ENCODE assay signal across 8 cellular contexts in genomic region chr19:36113895-36114762, GRCh38. TPM values are rescaled to one million over a fixed set of nuclear protein-coding genes. Genes with fewer than 3 reads are reported as not detected.
DNase-seq lines count a peak whose midpoint lies in the region; ATAC-seq and TF ChIP-seq lines count a peak whose summit lies in the region.

No MANE protein-coding gene starts in this region.

- peak overlapping the region; percentile 70 for H3K4me3 ChIP-seq in cardiac muscle cell
- peak overlapping the region; percentile 99 for H3K4me3 ChIP-seq in LNCaP clone FGC (ENCODE audit: low read depth, low read length)

- H3K36me3 Mint-ChIP-seq in activated T-helper 2 cell treated with anti-CD3 and anti-CD28 coated beads, Interferon-gamma antibody, Interleukin-2, Interleukin-4, amounts not matched to agents 10 μg/mL and 5 μg/mL and 100 μg/mL, durations not matched to agents 14 hours and 24 hours and 36 hours (ENCODE audit: low read depth) = peaks cover 42% of the 10 kb centered on the region
- peaks cover 13% of the 10 kb centered on the region for H3K36me3 Mint-ChIP-seq in progenitor cell of endocrine pancreas (ENCODE audit: insufficient read depth)

- peak overlapping the region; percentile 71 for H3K27ac ChIP-seq in cardiac muscle cell

- H3K36me3 ChIP-seq in cardiac muscle cell = peaks cover 5% of the 10 kb centered on the region

- H3K27ac Mint-ChIP-seq in activated T-helper 2 cell treated with anti-CD3 and anti-CD28 coated beads, Interferon-gamma antibody, Interleukin-2, Interleukin-4, amounts not matched to agents 10 μg/mL and 5 μg/mL and 100 μg/mL, durations not matched to agents 14 hours and 24 hours and 36 hours = peak overlapping the region; percentile 89
- H3K27ac Mint-ChIP-seq in progenitor cell of endocrine pancreas = peak overlapping the region; percentile 98

- no peaks in the 10 kb centered on the region for H3K4me1 ChIP-seq in cardiac muscle cell (ENCODE audit: low read depth)

- H3K4me1 Mint-ChIP-seq in activated T-helper 2 cell treated with anti-CD3 and anti-CD28 coated beads, Interferon-gamma antibody, Interleukin-2, Interleukin-4, amounts not matched to agents 10 μg/mL and 5 μg/mL and 100 μg/mL, durations not matched to agents 14 hours and 24 hours and 36 hours (ENCODE audit: low read depth) = peaks cover 21% of the 10 kb centered on the region
- H3K4me1 Mint-ChIP-seq in progenitor cell of endocrine pancreas (ENCODE audit: low read depth) = peaks cover 18% of the 10 kb centered on the region

- peak overlapping the region; percentile 90 for H3K4me3 Mint-ChIP-seq in activated T-helper 2 cell treated with anti-CD3 and anti-CD28 coated beads, Interferon-gamma antibody, Interleukin-2, Interleukin-4, amounts not matched to agents 10 μg/mL and 5 μg/mL and 100 μg/mL, durations not matched to agents 14 hours and 24 hours and 36 hours (ENCODE audit: low read depth)
- H3K4me3 Mint-ChIP-seq in progenitor cell of endocrine pancreas (ENCODE audit: low read depth) = peak overlapping the region; percentile 95

- H3K27me3 ChIP-seq in cardiac muscle cell = no peaks in the 10 kb centered on the region

- DNase-seq in cardiac muscle cell (ENCODE audit: low read depth in 1 of 2, low spot score in 1 of 2) = peak; percentile 18 to 43
- DNase-seq in Right ventricle myocardium superior = no peak
- no peak for DNase-seq in LNCaP clone FGC (ENCODE audit: low read depth)
- DNase-seq in activated T-helper 2 cell treated with anti-CD3 and anti-CD28 coated beads, Interferon-gamma antibody, Interleukin-2, Interleukin-4, amounts not matched to agents 10 μg/mL and 5 μg/mL and 100 μg/mL, durations not matched to agents 14 hours and 24 hours and 36 hours (ENCODE audit: low spot score) = no peak
- peak; percentile 40 for DNase-seq in globus pallidus (ENCODE audit: low spot score)
- peak; percentile 44 for DNase-seq in progenitor cell of endocrine pancreas (ENCODE audit: low spot score, unreplicated experiment)
- DNase-seq in NCI-H2196 (lab: John Stamatoyannopoulos, UW; ENCODE audit: unreplicated experiment) = no peak

- ATAC-seq in Right ventricle myocardium superior (ENCODE audit: poor library complexity) (no peak), GM18861 (IDR thresholded peaks at IDR 0.05; ENCODE audit: unreplicated experiment) (no peak)

- H3K9me3 Mint-ChIP-seq in activated T-helper 2 cell treated with anti-CD3 and anti-CD28 coated beads, Interferon-gamma antibody, Interleukin-2, Interleukin-4, amounts not matched to agents 10 μg/mL and 5 μg/mL and 100 μg/mL, durations not matched to agents 14 hours and 24 hours and 36 hours = no peaks in the 10 kb centered on the region
- H3K9me3 Mint-ChIP-seq in progenitor cell of endocrine pancreas (ENCODE audit: low read depth) = no peaks in the 10 kb centered on the region

- no peaks in the 10 kb centered on the region for H3K9me3 ChIP-seq in cardiac muscle cell (ENCODE audit: low read depth)

- no peaks in the 10 kb centered on the region for H3K27me3 Mint-ChIP-seq in activated T-helper 2 cell treated with anti-CD3 and anti-CD28 coated beads, Interferon-gamma antibody, Interleukin-2, Interleukin-4, amounts not matched to agents 10 μg/mL and 5 μg/mL and 100 μg/mL, durations not matched to agents 14 hours and 24 hours and 36 hours (ENCODE audit: low read depth)
- H3K27me3 Mint-ChIP-seq in progenitor cell of endocrine pancreas = no peaks in the 10 kb centered on the region

- intact Hi-C loops in Right ventricle myocardium superior (cut with DNase I) = loop anchor here (2.0 to 5.0 kb wide), 2 partner anchors 59 to 117 kb away; partner anchors contain the start of genes SDHAF1, THAP8 and WDR62
- intact Hi-C loops in activated T-helper 2 cell treated with anti-CD3 and anti-CD28 coated beads, Interferon-gamma antibody, Interleukin-2, Interleukin-4, amounts not matched to agents 10 μg/mL and 5 μg/mL and 100 μg/mL, durations not matched to agents 14 hours and 24 hours and 36 hours (cut with micrococcal nuclease) = loop anchor here (10.0 kb wide), 1 partner anchor 469 kb away; the partner anchor contains the start of genes COX6B1 and ETV2

- TF ChIP-seq CTCF in cardiac muscle cell (IDR thresholded peaks at IDR 0.05; ENCODE audit: low read depth, low read length) (no peak), LNCaP clone FGC (IDR thresholded peaks at IDR 0.05; ENCODE audit: control insufficient read depth, extremely low read depth, insufficient read depth) (peak; percentile 30), progenitor cell of endocrine pancreas (IDR thresholded peaks at IDR 0.05; ENCODE audit: unreplicated experiment) (peak; percentile 27)

RNA-seq across cellular contexts. Expression of gene POLR2I, which starts 0.5 kb away (rescaled TPM):
- total RNA-seq in cardiac muscle cell = 64.5 and 130 TPM in 2 replicates
- 224 and 229 TPM in 2 replicates for polyA plus RNA-seq in cardiac muscle cell
- total RNA-seq in Right ventricle myocardium superior = 145 TPM
- 68.9 and 75.3 TPM in 2 replicates for total RNA-seq in activated T-helper 2 cell treated with anti-CD3 and anti-CD28 coated beads, Interferon-gamma antibody, Interleukin-2, Interleukin-4, amounts not matched to agents 10 μg/mL and 5 μg/mL and 100 μg/mL, durations not matched to agents 14 hours and 24 hours and 36 hours
- 84.8 and 85.8 TPM in 2 replicates for total RNA-seq in progenitor cell of endocrine pancreas

RNA-seq across cellular contexts. Expression of gene TBCB, which starts 1.1 kb away (rescaled TPM):
- total RNA-seq in cardiac muscle cell (177 and 261 TPM in 2 replicates), Right ventricle myocardium superior (95.8 TPM), progenitor cell of endocrine pancreas (138 and 148 TPM in 2 replicates)
- polyA plus RNA-seq in cardiac muscle cell = 202 and 268 TPM in 2 replicates
- total RNA-seq in activated T-helper 2 cell treated with anti-CD3 and anti-CD28 coated beads, Interferon-gamma antibody, Interleukin-2, Interleukin-4, amounts not matched to agents 10 μg/mL and 5 μg/mL and 100 μg/mL, durations not matched to agents 14 hours and 24 hours and 36 hours = 143 and 147 TPM in 2 replicates

RNA-seq across cellular contexts. Expression of gene OVOL3, which starts 3.2 kb away (rescaled TPM):
- not detected in 2 replicates for total RNA-seq in cardiac muscle cell
- polyA plus RNA-seq in cardiac muscle cell = 0.36 TPM in 1 of 2 replicates, not detected in the other
- total RNA-seq in Right ventricle myocardium superior = not detected
- total RNA-seq in activated T-helper 2 cell treated with anti-CD3 and anti-CD28 coated beads, Interferon-gamma antibody, Interleukin-2, Interleukin-4, amounts not matched to agents 10 μg/mL and 5 μg/mL and 100 μg/mL, durations not matched to agents 14 hours and 24 hours and 36 hours = not detected in 2 replicates
- total RNA-seq in progenitor cell of endocrine pancreas = 0.47 TPM in 1 of 2 replicates, not detected in the other

RNA-seq across cellular contexts. Expression of gene CAPNS1, which starts 25.7 kb away (rescaled TPM):
- total RNA-seq in cardiac muscle cell = 198 and 384 TPM in 2 replicates
- 294 and 413 TPM in 2 replicates for polyA plus RNA-seq in cardiac muscle cell
- total RNA-seq in Right ventricle myocardium superior = 781 TPM
- 424 and 431 TPM in 2 replicates for total RNA-seq in activated T-helper 2 cell treated with anti-CD3 and anti-CD28 coated beads, Interferon-gamma antibody, Interleukin-2, Interleukin-4, amounts not matched to agents 10 μg/mL and 5 μg/mL and 100 μg/mL, durations not matched to agents 14 hours and 24 hours and 36 hours
- total RNA-seq in progenitor cell of endocrine pancreas = 427 and 435 TPM in 2 replicates

RNA-seq across cellular contexts. Expression of gene COX7A1, which starts 38.1 kb away (rescaled TPM):
- total RNA-seq in cardiac muscle cell = 1.2 TPM in 1 of 2 replicates, not detected in the other
- polyA plus RNA-seq in cardiac muscle cell = 1.4 and 6.5 TPM in 2 replicates
- total RNA-seq in Right ventricle myocardium superior = 3,311 TPM
- total RNA-seq in activated T-helper 2 cell treated with anti-CD3 and anti-CD28 coated beads, Interferon-gamma antibody, Interleukin-2, Interleukin-4, amounts not matched to agents 10 μg/mL and 5 μg/mL and 100 μg/mL, durations not matched to agents 14 hours and 24 hours and 36 hours = not detected in 2 replicates
- total RNA-seq in progenitor cell of endocrine pancreas = not detected in 2 replicates

Comparison
In these comparisons a context has a peak if more than half of its experiments do, and no peak if none do; other contexts are left out.
1. DNase-seq: peak in cardiac muscle cell (2 of 2), globus pallidus (single experiment) and progenitor cell of endocrine pancreas (single experiment); none in Right ventricle myocardium superior (single experiment), LNCaP clone FGC (single experiment), activated T-helper 2 cell treated with anti-CD3 and anti-CD28 coated beads, Interferon-gamma antibody, Interleukin-2, Interleukin-4, amounts not matched to agents 10 μg/mL and 5 μg/mL and 100 μg/mL, durations not matched to agents 14 hours and 24 hours and 36 hours (single experiment) and NCI-H2196 (single experiment).